ENCODE assay signal across 1 cellular context in the genomic region with DNA sequence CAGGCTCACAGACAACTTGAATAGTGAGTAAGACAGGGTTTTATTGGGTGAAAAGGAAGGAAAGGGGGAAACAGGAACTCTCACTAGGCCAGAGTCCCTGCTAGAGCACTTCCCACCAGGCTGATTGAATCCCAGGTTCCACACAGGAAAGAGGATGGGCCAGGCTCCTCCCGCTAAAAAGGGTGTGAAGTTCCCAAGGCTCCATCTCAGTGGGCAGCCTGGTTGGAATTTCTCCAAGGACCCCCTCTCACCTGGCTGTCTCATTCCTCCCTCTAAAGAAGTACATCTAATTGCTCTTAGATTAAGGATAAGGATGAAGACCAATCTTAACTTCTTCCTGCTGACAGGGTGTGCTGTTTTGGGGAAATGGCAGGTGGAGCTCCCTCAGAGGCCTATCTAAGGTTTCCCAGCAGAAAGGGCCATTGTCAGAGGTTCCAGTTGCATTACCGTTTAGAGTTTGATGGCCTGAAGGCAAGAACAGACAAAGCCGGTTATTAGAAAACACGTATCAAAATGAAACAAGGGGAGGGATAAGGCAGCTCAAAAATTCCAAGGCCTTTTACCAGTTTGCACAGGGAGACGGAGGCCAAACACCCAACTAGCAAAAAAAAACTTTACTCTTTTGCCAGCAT.
TF ChIP-seq lines count a peak whose summit lies in the region.

No MANE protein-coding gene starts in this region.

TF ChIP-seq in GM12878, 131 proteins besides CTCF, POLR2A, EP300 and RAD21:
- TF ChIP-seq TAF1 (IDR thresholded peaks at IDR 0.05; ENCODE audit: borderline replicate concordance, low read depth, low read length) (no peak), NR2C1 (IDR thresholded peaks at IDR 0.05) (no peak), FOS (IDR thresholded peaks at IDR 0.05; ENCODE audit: borderline replicate concordance, extremely low read depth, insufficient read length) (no peak), LARP7 (IDR thresholded peaks at IDR 0.05) (no peak)
- TF ChIP-seq, protein P1, sequence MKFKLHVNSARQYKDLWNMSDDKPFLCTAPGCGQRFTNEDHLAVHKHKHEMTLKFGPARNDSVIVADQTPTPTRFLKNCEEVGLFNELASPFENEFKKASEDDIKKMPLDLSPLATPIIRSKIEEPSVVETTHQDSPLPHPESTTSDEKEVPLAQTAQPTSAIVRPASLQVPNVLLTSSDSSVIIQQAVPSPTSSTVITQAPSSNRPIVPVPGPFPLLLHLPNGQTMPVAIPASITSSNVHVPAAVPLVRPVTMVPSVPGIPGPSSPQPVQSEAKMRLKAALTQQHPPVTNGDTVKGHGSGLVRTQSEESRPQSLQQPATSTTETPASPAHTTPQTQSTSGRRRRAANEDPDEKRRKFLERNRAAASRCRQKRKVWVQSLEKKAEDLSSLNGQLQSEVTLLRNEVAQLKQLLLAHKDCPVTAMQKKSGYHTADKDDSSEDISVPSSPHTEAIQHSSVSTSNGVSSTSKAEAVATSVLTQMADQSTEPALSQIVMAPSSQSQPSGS (IDR thresholded peaks at IDR 0.05; ENCODE audit: low read length) = no peak
- TF ChIP-seq, protein P2, sequence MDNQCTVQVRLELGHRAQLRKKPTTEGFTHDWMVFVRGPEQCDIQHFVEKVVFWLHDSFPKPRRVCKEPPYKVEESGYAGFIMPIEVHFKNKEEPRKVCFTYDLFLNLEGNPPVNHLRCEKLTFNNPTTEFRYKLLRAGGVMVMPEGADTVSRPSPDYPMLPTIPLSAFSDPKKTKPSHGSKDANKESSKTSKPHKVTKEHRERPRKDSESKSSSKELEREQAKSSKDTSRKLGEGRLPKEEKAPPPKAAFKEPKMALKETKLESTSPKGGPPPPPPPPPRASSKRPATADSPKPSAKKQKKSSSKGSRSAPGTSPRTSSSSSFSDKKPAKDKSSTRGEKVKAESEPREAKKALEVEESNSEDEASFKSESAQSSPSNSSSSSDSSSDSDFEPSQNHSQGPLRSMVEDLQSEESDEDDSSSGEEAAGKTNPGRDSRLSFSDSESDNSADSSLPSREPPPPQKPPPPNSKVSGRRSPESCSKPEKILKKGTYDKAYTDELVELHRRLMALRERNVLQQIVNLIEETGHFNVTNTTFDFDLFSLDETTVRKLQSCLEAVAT (IDR thresholded peaks at IDR 0.05) = no peak
